Comparison of ENCODE assay signal across 19 cellular contexts in genomic region chr12:104094284-104094683, GRCh38. TPM values are rescaled to one million over a fixed set of nuclear protein-coding genes. Genes with fewer than 3 reads are reported as not detected.
DNase-seq lines count a peak whose midpoint lies in the region; ATAC-seq, FAIRE-seq and TF ChIP-seq lines count a peak whose summit lies in the region.
"Had no signal": no experiment of that assay in that cellular context is flagged by ENCODE, and none has a peak within 500 bp of the region (broad histone marks: within the 10 kb centered on the region; RNA-seq: fewer than 3 reads in every experiment).

No MANE protein-coding gene starts in this region.

- intact Hi-C loops in natural killer cell (cut with micrococcal nuclease): no loop called here
- intact Hi-C loops in right lobe of liver (cut with DNase I): no loop called here
- intact Hi-C loops in A673 (cut with micrococcal nuclease; ENCODE audit: unreplicated experiment): no loop called here

- POLR2A ChIA-PET in A673 (lab: Charles Lee; ENCODE audit: low non-redundant PET): no interaction called here

- peaks cover 0 to 7% of the 10 kb centered on the region in 2 donors for H3K4me1 Mint-ChIP-seq in natural killer cell treated with Interleukin-12 subunit alpha and Interleukin-12 subunit beta and Interleukin-15 and Interleukin-18, amount 100 ng/mL, for 72 hours (ENCODE audit: low read depth in 2 of 2)
- H3K4me1 Mint-ChIP-seq in natural killer cell: no peaks in the 10 kb centered on the region
- no peaks in the 10 kb centered on the region for H3K4me1 Mint-ChIP-seq in astrocyte (ENCODE audit: low read depth, unreplicated experiment)

- H3K9me3 Mint-ChIP-seq in natural killer cell treated with Interleukin-12 subunit alpha and Interleukin-12 subunit beta and Interleukin-15 and Interleukin-18, amount 100 ng/mL, for 72 hours: no peaks in the 10 kb centered on the region
- no peaks in the 10 kb centered on the region for H3K9me3 Mint-ChIP-seq in natural killer cell
- peaks cover 3% of the 10 kb centered on the region for H3K9me3 Mint-ChIP-seq in astrocyte (ENCODE audit: unreplicated experiment)
- H3K9me3 Mint-ChIP-seq: CD4-positive, alpha-beta T cell had no signal

- no peak overlapping the region for H3K4me3 ChIP-seq in astrocyte (ENCODE audit: insufficient read depth, low read depth, low read length)
- H3K4me3 ChIP-seq in skeletal muscle cell (ENCODE audit: low read depth, low read length): no peak overlapping the region
- H3K4me3 ChIP-seq in right lobe of liver: no peak overlapping the region
- no peak overlapping the region for H3K4me3 ChIP-seq in A673 (ENCODE audit: low read depth, low read length, poor library complexity, severe bottlenecking)
- H3K4me3 ChIP-seq: Peyer's patch had no signal

- TF ChIP-seq POLR2A in right lobe of liver (IDR thresholded peaks at IDR 0.05): no peak

- no TSS peak for BruUV-seq in A673 (replicated peaks; lab: Mats Ljungman, UMichigan)

- TF ChIP-seq CTCF in natural killer cell (IDR thresholded peaks at IDR 0.05) (no peak), astrocyte (IDR thresholded peaks at IDR 0.05; ENCODE audit: insufficient read depth, low read depth, low read length) (no peak), right lobe of liver (IDR thresholded peaks at IDR 0.05) (no peak), A673 (conservative IDR thresholded peaks at IDR 0.05; ENCODE audit: low read depth, low read length) (no peak)

- H3K9me3 ChIP-seq in astrocyte (ENCODE audit: insufficient read depth, low read depth, low read length) (no peaks in the 10 kb centered on the region), right lobe of liver (no peaks in the 10 kb centered on the region), A673 (ENCODE audit: low read depth, low read length, poor library complexity, severe bottlenecking) (no peaks in the 10 kb centered on the region)
- H3K9me3 ChIP-seq: Caco-2, Peyer's patch had no signal

- H3K36me3 ChIP-seq in astrocyte (ENCODE audit: insufficient read depth, low read length) (peaks cover 21% of the 10 kb centered on the region), right lobe of liver (peaks cover 5 to 46% (median 15%) of the 10 kb centered on the region in 4 donors), A673 (ENCODE audit: insufficient read depth, low read length, poor library complexity, severe bottlenecking) (peaks cover 15% of the 10 kb centered on the region)

- H3K9ac ChIP-seq in astrocyte (ENCODE audit: low read length): no peak overlapping the region
- H3K9ac ChIP-seq: KMS-11 had no signal

- DNase-seq in natural killer cell treated with Interleukin-12 subunit alpha and Interleukin-12 subunit beta and Interleukin-15 and Interleukin-18, amount 100 ng/mL, for 72 hours (ENCODE audit: low spot score): no peak
- DNase-seq in natural killer cell: no peak
- DNase-seq in astrocyte (ENCODE audit: low read depth): peak; percentile 13
- DNase-seq in fibroblast of gingiva (ENCODE audit: low read depth): peak; percentile 48
- peak; percentile 1 for DNase-seq in skeletal muscle cell (ENCODE audit: low read depth)
- no peak for DNase-seq in NCI-H82 treated with DMSO at 0.1 percent for 48 hours (lab: John Stamatoyannopoulos, UW; ENCODE audit: unreplicated experiment)
- no peak for DNase-seq in right lobe of liver
- no peak for DNase-seq in A673 (ENCODE audit: low spot score)
- DNase-seq: Caco-2; CD4-positive, alpha-beta T cell; NCI-H1417; NCI-H187 treated with DMSO at 0.1 percent for 48 hours; NCI-H226; NCI-H524 treated with DMSO at 0.1 percent for 48 hours; Peyer's patch had no signal

- WGBS in right lobe of liver (ENCODE audit: insufficient coverage, low coverage, low lambda C conversion rate, missing lambda C conversion rate): 93% methylated on average over 3 of the region's 3 CpGs

- CTCF ChIA-PET in A673 (lab: Charles Lee): no interaction called here

- ATAC-seq in natural killer cell treated with Interleukin-12 subunit alpha and Interleukin-12 subunit beta and Interleukin-15 and Interleukin-18, amount 100 ng/mL, for 72 hours: no peak
- ATAC-seq in natural killer cell: no peak
- ATAC-seq in right lobe of liver: no peak

- H3K27ac ChIP-seq in astrocyte (ENCODE audit: low read depth, low read length) (peak overlapping the region; percentile 48), right lobe of liver (no peak overlapping the region), A673 (ENCODE audit: low read depth, low read length, poor library complexity, severe bottlenecking) (no peak overlapping the region)
- H3K27ac ChIP-seq: 22Rv1, KMS-11, Peyer's patch had no signal

- H4K20me1 ChIP-seq in astrocyte (ENCODE audit: insufficient read depth, low read length): no peaks in the 10 kb centered on the region

- peak overlapping the region; percentile 9 for H3K4me3 Mint-ChIP-seq in natural killer cell treated with Interleukin-12 subunit alpha and Interleukin-12 subunit beta and Interleukin-15 and Interleukin-18, amount 100 ng/mL, for 72 hours
- H3K4me3 Mint-ChIP-seq in natural killer cell (no peak overlapping the region), astrocyte (ENCODE audit: unreplicated experiment) (no peak overlapping the region)
- H3K4me3 Mint-ChIP-seq: CD4-positive, alpha-beta T cell had no signal

- H3K27ac Mint-ChIP-seq in natural killer cell treated with Interleukin-12 subunit alpha and Interleukin-12 subunit beta and Interleukin-15 and Interleukin-18, amount 100 ng/mL, for 72 hours: no peak overlapping the region
- H3K27ac Mint-ChIP-seq in natural killer cell: no peak overlapping the region
- no peak overlapping the region for H3K27ac Mint-ChIP-seq in astrocyte (ENCODE audit: unreplicated experiment)
- H3K27ac Mint-ChIP-seq: CD4-positive, alpha-beta T cell had no signal

- peaks cover 4% of the 10 kb centered on the region for H3K4me1 ChIP-seq in astrocyte (ENCODE audit: insufficient read depth, low read length)
- H3K4me1 ChIP-seq in right lobe of liver: no peaks in the 10 kb centered on the region
- H3K4me1 ChIP-seq in A673 (ENCODE audit: insufficient read depth, low read length, poor library complexity, severe bottlenecking): no peaks in the 10 kb centered on the region
- H3K4me1 ChIP-seq: Caco-2, Peyer's patch had no signal

- no peaks in the 10 kb centered on the region for H3K27me3 Mint-ChIP-seq in natural killer cell treated with Interleukin-12 subunit alpha and Interleukin-12 subunit beta and Interleukin-15 and Interleukin-18, amount 100 ng/mL, for 72 hours
- no peaks in the 10 kb centered on the region for H3K27me3 Mint-ChIP-seq in natural killer cell (ENCODE audit: low read depth in 2 of 2)
- H3K27me3 Mint-ChIP-seq in astrocyte (ENCODE audit: low read depth, unreplicated experiment): no peaks in the 10 kb centered on the region
- H3K27me3 Mint-ChIP-seq: CD4-positive, alpha-beta T cell had no signal

- H3K79me2 ChIP-seq in astrocyte (ENCODE audit: insufficient read depth, low read length): no peaks in the 10 kb centered on the region

- no peak overlapping the region for H2AFZ ChIP-seq in astrocyte (ENCODE audit: low read depth, low read length)

- H3K27me3 ChIP-seq in astrocyte (ENCODE audit: insufficient read depth, low read length): no peaks in the 10 kb centered on the region
- H3K27me3 ChIP-seq in right lobe of liver: no peaks in the 10 kb centered on the region
- no peaks in the 10 kb centered on the region for H3K27me3 ChIP-seq in A673 (replicated peaks; ENCODE audit: insufficient read depth, low read depth, low read length, poor library complexity)
- H3K27me3 ChIP-seq: Peyer's patch had no signal

- peaks cover 24% of the 10 kb centered on the region for H3K36me3 Mint-ChIP-seq in natural killer cell treated with Interleukin-12 subunit alpha and Interleukin-12 subunit beta and Interleukin-15 and Interleukin-18, amount 100 ng/mL, for 72 hours
- H3K36me3 Mint-ChIP-seq in natural killer cell (peaks cover 37% of the 10 kb centered on the region), astrocyte (ENCODE audit: low read depth, unreplicated experiment) (peaks cover 19% of the 10 kb centered on the region)

- FAIRE-seq in astrocyte (lab: Jason Lieb, UNC): peak; percentile 68
- FAIRE-seq: GM12892, GM18507 had no signal

- H3K4me2 ChIP-seq in astrocyte (ENCODE audit: low read length): peak overlapping the region; percentile 3
- H3K4me2 ChIP-seq: KMS-11 had no signal

RNA-seq across cellular contexts. Expression of gene HCFC2, which starts 30.0 kb away (rescaled TPM):
- 10 to 100 TPM; 13.5 to 17.6 TPM for total RNA-seq in natural killer cell treated with Interleukin-12 subunit alpha and Interleukin-12 subunit beta and Interleukin-15 and Interleukin-18, amount 100 ng/mL, for 72 hours
- total RNA-seq in natural killer cell (10 to 100 TPM; 20.3 to 24.4 (median 23.8) TPM), astrocyte (10.3 and 10.7 TPM in 2 replicates), right lobe of liver (10 to 100 TPM in 3 of 6 experiments, 1 to 10 TPM in 3; 7.3 to 12.7 (median 9.7) TPM), A673 (2021) (8.0 and 8.5 TPM in 2 replicates)

RNA-seq across cellular contexts. Expression of gene NFYB, which starts 43.7 kb away (rescaled TPM):
- 10 to 100 TPM; 13.1 to 18.5 TPM for total RNA-seq in natural killer cell treated with Interleukin-12 subunit alpha and Interleukin-12 subunit beta and Interleukin-15 and Interleukin-18, amount 100 ng/mL, for 72 hours
- total RNA-seq in natural killer cell (10 to 100 TPM; 13.3 to 17.4 (median 13.6) TPM), astrocyte (12.3 and 14.8 TPM in 2 replicates), right lobe of liver (10 to 100 TPM; 10.1 to 12.9 (median 12.2) TPM), A673 (2021) (28.1 and 29.0 TPM in 2 replicates)

RNA-seq across cellular contexts. Expression of gene GLT8D2, which starts 44.3 kb away (rescaled TPM):
- under 1 TPM in 1 of 2 donors, not detected in 1; 0.33 TPM for total RNA-seq in natural killer cell treated with Interleukin-12 subunit alpha and Interleukin-12 subunit beta and Interleukin-15 and Interleukin-18, amount 100 ng/mL, for 72 hours
- total RNA-seq in natural killer cell (under 1 TPM; 0.19 to 0.48 (median 0.32) TPM), astrocyte (11.1 and 12.2 TPM in 2 replicates), right lobe of liver (1 to 10 TPM in 2 of 6 experiments, under 1 TPM in 4; 0.44 to 1.2 (median 0.79) TPM), A673 (2021) (0.61 TPM in 1 of 2 replicates, not detected in the other)
- total RNA-seq: Caco-2; CD4-positive, alpha-beta T cell had no signal

Comparison
In these comparisons a context has a peak if more than half of its experiments do, and no peak if none do; other contexts are left out.
1. DNase-seq: peak in astrocyte (single experiment), fibroblast of gingiva (single experiment) and skeletal muscle cell (single experiment); none in natural killer cell treated with Interleukin-12 subunit alpha and Interleukin-12 subunit beta and Interleukin-15 and Interleukin-18, amount 100 ng/mL, for 72 hours (single experiment), natural killer cell (single experiment), NCI-H82 treated with DMSO at 0.1 percent for 48 hours (single experiment), right lobe of liver (0 of 3) and A673 (single experiment).